13 cellular contexts compared by ENCODE assay signal in the genomic region with DNA sequence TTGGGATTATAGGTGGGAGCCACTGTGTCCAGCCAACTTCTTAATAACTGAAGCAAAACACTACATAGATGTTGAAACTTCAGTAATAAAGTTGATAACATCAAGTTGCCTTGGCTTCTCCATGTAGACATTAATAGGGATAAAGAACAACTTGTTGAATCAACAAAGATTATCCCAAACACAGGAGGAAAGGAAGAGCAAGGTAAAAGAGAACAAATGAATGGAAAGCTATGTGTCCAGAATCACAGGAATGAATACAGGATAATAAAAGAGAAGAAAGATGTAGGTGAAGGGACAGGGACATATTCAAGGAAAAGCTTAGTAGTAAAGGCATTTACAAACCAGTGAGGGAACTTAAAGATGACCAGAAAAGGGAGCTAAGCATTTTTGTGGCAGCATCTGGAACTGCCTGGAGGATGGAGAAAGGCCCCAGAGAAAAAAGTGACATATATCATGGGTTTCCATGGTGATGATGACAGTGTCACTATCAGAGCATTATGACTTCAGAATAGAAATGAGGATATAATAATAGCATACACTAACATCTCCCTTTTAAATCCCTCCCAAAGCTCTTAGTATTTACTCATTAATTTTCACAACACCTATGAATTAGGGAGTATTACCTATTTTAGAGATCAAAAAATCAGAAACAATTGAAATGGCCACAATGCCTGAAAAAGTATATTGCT.
"Had no signal": no experiment of that assay in that cellular context is flagged by ENCODE, and none has a peak within 500 bp of the region (broad histone marks: within the 10 kb centered on the region; RNA-seq: fewer than 3 reads in every experiment).

No MANE protein-coding gene starts in this region.

- H3K4me2 ChIP-seq: hepatocyte had no signal

- H3K4me3 ChIP-seq: coronary artery, esophagus muscularis mucosa, hepatocyte, lung, ovary, right lobe of liver had no signal

- H3K27me3 ChIP-seq: esophagus muscularis mucosa, hepatocyte, ovary, right lobe of liver had no signal

- H3K9me3 ChIP-seq: esophagus muscularis mucosa, ovary, right lobe of liver had no signal

- H3K4me1 ChIP-seq: right lobe of liver had no signal

- ATAC-seq: right lobe of liver had no signal

- H3K36me3 ChIP-seq: esophagus muscularis mucosa, ovary, right lobe of liver had no signal

- H3K79me2 ChIP-seq: hepatocyte had no signal

- DNase-seq: activated CD4-positive, alpha-beta T cell treated with anti-CD3 and anti-CD28 coated beads, Interleukin-2, amount 10 ng/mL, durations not matched to agents 7 days and 5 days; activated CD4-positive, CD25-positive, alpha-beta regulatory T cell; activated naive CD4-positive, alpha-beta T cell; activated naive CD8-positive, alpha-beta T cell treated with anti-CD3 and anti-CD28 coated beads, Interleukin-2, amount 10 ng/mL, durations not matched to agents 7 days and 5 days; central memory CD4-positive, alpha-beta T cell; islet precursor cell; naive B cell; ovary; right lobe of liver had no signal

- H2AFZ ChIP-seq: hepatocyte had no signal
